In the genomic region with DNA sequence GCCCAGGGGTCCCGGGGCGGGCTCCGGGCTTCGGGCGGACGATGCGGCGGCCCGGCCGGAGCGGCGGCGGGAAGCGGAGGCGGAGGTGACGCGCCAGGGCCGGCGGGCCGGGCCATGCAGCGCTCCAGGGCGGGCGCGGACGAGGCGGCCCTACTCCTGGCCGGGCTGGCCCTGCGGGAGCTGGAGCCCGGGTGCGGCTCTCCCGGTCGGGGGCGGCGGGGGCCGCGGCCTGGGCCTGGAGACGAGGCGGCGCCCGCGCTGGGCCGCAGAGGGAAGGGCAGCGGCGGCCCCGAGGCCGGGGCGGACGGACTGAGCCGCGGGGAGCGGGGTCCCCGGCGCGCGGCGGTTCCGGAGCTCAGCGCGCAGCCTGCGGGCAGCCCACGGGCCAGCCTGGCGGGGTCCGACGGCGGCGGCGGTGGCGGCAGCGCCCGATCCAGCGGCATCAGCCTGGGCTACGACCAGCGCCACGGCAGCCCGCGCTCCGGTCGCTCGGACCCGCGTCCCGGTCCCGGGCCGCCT, we compare ENCODE assay signal across 8 cellular contexts. TPM values are rescaled to one million over a fixed set of nuclear protein-coding genes. Genes with fewer than 3 reads are reported as not detected.
DNase-seq lines count a peak whose midpoint lies in the region; ATAC-seq and TF ChIP-seq lines count a peak whose summit lies in the region.

No MANE protein-coding gene starts in this region.

- DNase-seq in ascending aorta (ENCODE audit: low spot score in 2 of 2), result peak in 1 of 2 donors; percentile 68
- DNase-seq in right cardiac atrium, result peak; percentile 49 to 83 (median 80)
- no peak for DNase-seq in stimulated activated CD4-positive, alpha-beta T cell treated with anti-CD3 and anti-CD28 coated beads, Interleukin-15, amount 100 ng/mL, for 24 hours
- no peak for DNase-seq in A172 (ENCODE audit: low spot score)
- DNase-seq in UCSD-AML1 (lab: John Stamatoyannopoulos, UW; ENCODE audit: unreplicated experiment), result no peak

- ATAC-seq in right cardiac atrium (peak; percentile 3 to 4), GM21723 (IDR thresholded peaks at IDR 0.05; ENCODE audit: unreplicated experiment) (no peak)

- H3K4me3 ChIP-seq in GM08714 (ENCODE audit: low read length), result peak overlapping the region; percentile 19; the same call in 1 of the 2 replicates
- peak overlapping the region; percentile 88 to 98 for H3K4me3 ChIP-seq in ascending aorta
- H3K4me3 ChIP-seq in right cardiac atrium (ENCODE audit: low read length), result peak overlapping the region; percentile 95
- peak overlapping the region; percentile 91 for H3K4me3 ChIP-seq in skeletal muscle satellite cell (ENCODE audit: low read length)

- WGBS in right cardiac atrium, result 1% methylated on average over 84 of the region's 84 CpGs

- H3K27me3 ChIP-seq in ascending aorta, result no peaks in the 10 kb centered on the region
- H3K27me3 ChIP-seq in right cardiac atrium (ENCODE audit: control insufficient read depth, insufficient read depth), result no peaks in the 10 kb centered on the region
- no peaks in the 10 kb centered on the region for H3K27me3 ChIP-seq in skeletal muscle satellite cell (ENCODE audit: control insufficient read depth, insufficient read depth, low read length)

- peak overlapping the region; percentile 90 for H3K9ac ChIP-seq in skeletal muscle satellite cell (ENCODE audit: low read depth, low read length)

- H3K4me2 ChIP-seq in skeletal muscle satellite cell (ENCODE audit: low read length), result peak overlapping the region; percentile 99

- no peaks in the 10 kb centered on the region for H3K9me3 ChIP-seq in ascending aorta
- no peaks in the 10 kb centered on the region for H3K9me3 ChIP-seq in right cardiac atrium (ENCODE audit: control insufficient read depth, low read length)
- H3K9me3 ChIP-seq in skeletal muscle satellite cell (replicated peaks; ENCODE audit: low read length), result no peaks in the 10 kb centered on the region

- H3K36me3 ChIP-seq in ascending aorta (no peaks in the 10 kb centered on the region), skeletal muscle satellite cell (ENCODE audit: insufficient read depth, low read length) (no peaks in the 10 kb centered on the region)

- H3K27ac ChIP-seq in ascending aorta (peak overlapping the region; percentile 66 to 95), right cardiac atrium (ENCODE audit: low read length) (peak overlapping the region; percentile 76)

- no peak for TF ChIP-seq CTCF in ascending aorta (IDR thresholded peaks at IDR 0.05)

- H3K4me1 ChIP-seq in ascending aorta, result peaks cover 6 to 18% of the 10 kb centered on the region in 2 donors
- H3K4me1 ChIP-seq in right cardiac atrium (ENCODE audit: control insufficient read depth, insufficient read depth, low read length), result peaks cover 8% of the 10 kb centered on the region
- H3K4me1 ChIP-seq in skeletal muscle satellite cell (ENCODE audit: control insufficient read depth, insufficient read depth, low read length), result peaks cover 12% of the 10 kb centered on the region

- intact Hi-C loops in ascending aorta (cut with DNase I) (loop anchor here (1.0 to 10.0 kb wide), 7 partner anchors 19 to 307 kb away; partner anchors contain the start of genes GARRE1, LSM14A and UBA2), right cardiac atrium (cut with DNase I) (no loop called here)

RNA-seq across cellular contexts. Expression of gene WTIP, which starts 0.4 kb away (rescaled TPM):
- total RNA-seq in ascending aorta (127 TPM), right cardiac atrium (10 to 100 TPM; 13.6 to 20.1 (median 17.6) TPM)
- polyA plus RNA-seq in right cardiac atrium, result 8.2 TPM
- total RNA-seq in skeletal muscle satellite cell (2012; rRNA removed), result 11.7 and 12.7 TPM in 2 replicates
- 39.5 and 43.6 TPM in 2 replicates for total RNA-seq in A172 (2014; rRNA removed; shearing (Covaris generic))

RNA-seq across cellular contexts. Expression of gene UBA2, which starts 53.7 kb away (rescaled TPM):
- 162 TPM for total RNA-seq in ascending aorta
- 10 to 100 TPM; 40.0 to 50.0 (median 45.5) TPM for total RNA-seq in right cardiac atrium
- polyA plus RNA-seq in right cardiac atrium, result 39.9 TPM
- total RNA-seq in skeletal muscle satellite cell (2012; rRNA removed), result 72.7 and 83.9 TPM in 2 replicates
- 223 and 256 TPM in 2 replicates for total RNA-seq in A172 (2014; rRNA removed; shearing (Covaris generic))

Comparison
In these comparisons a context has a peak if more than half of its experiments do, and no peak if none do; other contexts are left out.
1. H3K4me3 ChIP-seq: peak in every context shown above with its lines; median percentile 95 in right cardiac atrium; 93 in ascending aorta; 91 in skeletal muscle satellite cell; 19 in GM08714.
2. DNase-seq: peak in right cardiac atrium (3 of 3); none in stimulated activated CD4-positive, alpha-beta T cell treated with anti-CD3 and anti-CD28 coated beads, Interleukin-15, amount 100 ng/mL, for 24 hours (single experiment), A172 (single experiment) and UCSD-AML1 (single experiment).